1 cellular context compared by ENCODE assay signal in genomic region chr2:24360050-24360962, GRCh38.
TF ChIP-seq lines count a peak whose summit lies in the region.

Gene ITSN2 (minus strand): TSS chr2:24360536. CDS start chr2:24328082, 32,454 bp downstream.

TF ChIP-seq in K562, 482 proteins besides CTCF, POLR2A, EP300 and RAD21 (continued from another document and continues in another):
- TF ChIP-seq ZBTB49 (CRISPR knock-in tag; IDR thresholded peaks at IDR 0.05; ENCODE audit: borderline replicate concordance) (peak; percentile 83; the same call in 1 of the 2 replicates), RBM39 (optimal IDR thresholded peaks at IDR 0.05; ENCODE audit: low read depth, low read length) (no peak), BCLAF1 (IDR thresholded peaks at IDR 0.05; ENCODE audit: borderline replicate concordance in 1 of 2, control insufficient read depth in 1 of 2, low read depth in 2 of 2, low read length in 1 of 2) (no peak), ZNF431 (CRISPR knock-in tag; IDR thresholded peaks at IDR 0.05) (no peak), TAF15 (IDR thresholded peaks at IDR 0.05; ENCODE audit: low read depth, low read length) (no peak), E2F6 (IDR thresholded peaks at IDR 0.05; ENCODE audit: borderline replicate concordance in 1 of 2, extremely low read depth in 1 of 2, insufficient read depth in 1 of 2, insufficient read length in 1 of 2, low read depth in 1 of 2, low read length in 1 of 2, poor library complexity in 1 of 2, severe bottlenecking in 1 of 2) (peak in 1 of 2 experiments; percentile 18), ILF3 (IDR thresholded peaks at IDR 0.05; ENCODE audit: borderline replicate concordance) (no peak), BDP1 (IDR thresholded peaks at IDR 0.05; ENCODE audit: insufficient read depth, insufficient read length) (no peak), ZBED1 (IDR thresholded peaks at IDR 0.05) (no peak), RBM14 (IDR thresholded peaks at IDR 0.05; ENCODE audit: borderline replicate concordance, insufficient read depth, low read depth, low read length) (no peak), MAFF (IDR thresholded peaks at IDR 0.05; ENCODE audit: low read length) (no peak), MTA3 (IDR thresholded peaks at IDR 0.05; ENCODE audit: borderline replicate concordance) (peak; percentile 55; the same call in 1 of the 2 replicates), ZNF668 (CRISPR knock-in tag; IDR thresholded peaks at IDR 0.05) (no peak), CC2D1A (IDR thresholded peaks at IDR 0.05) (no peak), MCM7 (IDR thresholded peaks at IDR 0.05) (no peak), ELK3 (CRISPR knock-in tag; IDR thresholded peaks at IDR 0.05) (no peak), JUND (IDR thresholded peaks at IDR 0.05; ENCODE audit: borderline replicate concordance, low read depth, low read length) (no peak), JUND (tag; IDR thresholded peaks at IDR 0.05; ENCODE audit: borderline replicate concordance, low read depth, low read length) (no peak), ZNF696 (CRISPR knock-in tag; conservative IDR thresholded peaks at IDR 0.05) (no peak), ZNF347 (CRISPR knock-in tag; IDR thresholded peaks at IDR 0.05; ENCODE audit: low read depth) (no peak), ZNF75A (CRISPR knock-in tag; IDR thresholded peaks at IDR 0.05) (no peak), RNF2 (IDR thresholded peaks at IDR 0.05) (no peak), ARHGAP35 (IDR thresholded peaks at IDR 0.05; ENCODE audit: partially characterized antibody) (no peak), GTF3C2 (IDR thresholded peaks at IDR 0.05; ENCODE audit: borderline replicate concordance, extremely low read depth, insufficient read length) (no peak), BRCA1 (IDR thresholded peaks at IDR 0.05) (no peak), BRCA1 (CRISPR knock-in tag; IDR thresholded peaks at IDR 0.05) (no peak), THRA (IDR thresholded peaks at IDR 0.05) (no peak), RCOR1 (IDR thresholded peaks at IDR 0.05; ENCODE audit: borderline replicate concordance in 1 of 2, low read depth in 2 of 2, low read length in 2 of 2) (no peak), E2F4 (CRISPR knock-in tag; IDR thresholded peaks at IDR 0.05; ENCODE audit: low read depth) (no peak), ZNF740 (CRISPR knock-in tag; IDR thresholded peaks at IDR 0.05) (peak; percentile 88), ZNF740 (tag; IDR thresholded peaks at IDR 0.05) (peak in 1 of 2 experiments; percentile 42; a peak in 1 of 4 replicates), E2F3 (CRISPR knock-in tag; IDR thresholded peaks at IDR 0.05) (no peak), POLR3G (IDR thresholded peaks at IDR 0.05; ENCODE audit: extremely low read depth, insufficient read length, insufficient replicate concordance) (no peak), ILK (tag; IDR thresholded peaks at IDR 0.05; ENCODE audit: borderline replicate concordance, low read depth) (no peak), ATF7 (IDR thresholded peaks at IDR 0.05) (peak; percentile 53; the same call in 1 of the 2 replicates), MITF (IDR thresholded peaks at IDR 0.05) (no peak), GATAD2A (IDR thresholded peaks at IDR 0.05) (no peak), ESRRB (CRISPR knock-in tag; IDR thresholded peaks at IDR 0.05; ENCODE audit: borderline replicate concordance) (no peak), FUS (optimal IDR thresholded peaks at IDR 0.05; ENCODE audit: low read depth, low read length) (peak; percentile 59), ELF1 (tag; IDR thresholded peaks at IDR 0.05) (no peak), TCF3 (CRISPR knock-in tag; IDR thresholded peaks at IDR 0.05) (no peak), ZNF79 (CRISPR knock-in tag; IDR thresholded peaks at IDR 0.05; ENCODE audit: low read depth) (no peak), SNRNP70 (optimal IDR thresholded peaks at IDR 0.05; ENCODE audit: low read depth, low read length) (no peak), ZSCAN32 (CRISPR knock-in tag; IDR thresholded peaks at IDR 0.05) (no peak), NFE2 (IDR thresholded peaks at IDR 0.05; ENCODE audit: low read depth) (no peak), C11orf30 (IDR thresholded peaks at IDR 0.05; ENCODE audit: low read depth) (no peak; the same call in 1 of the 2 replicates), ZNF695 (CRISPR knock-in tag; IDR thresholded peaks at IDR 0.05) (no peak), REST (CRISPR knock-in tag; IDR thresholded peaks at IDR 0.05; ENCODE audit: low read depth) (0 out of 2 replicates have a peak, but pooled peaks have one; percentile 23), ZNF707 (CRISPR knock-in tag; conservative IDR thresholded peaks at IDR 0.05) (no peak)
